Comparison of ENCODE assay signal across 11 cellular contexts in the genomic region with DNA sequence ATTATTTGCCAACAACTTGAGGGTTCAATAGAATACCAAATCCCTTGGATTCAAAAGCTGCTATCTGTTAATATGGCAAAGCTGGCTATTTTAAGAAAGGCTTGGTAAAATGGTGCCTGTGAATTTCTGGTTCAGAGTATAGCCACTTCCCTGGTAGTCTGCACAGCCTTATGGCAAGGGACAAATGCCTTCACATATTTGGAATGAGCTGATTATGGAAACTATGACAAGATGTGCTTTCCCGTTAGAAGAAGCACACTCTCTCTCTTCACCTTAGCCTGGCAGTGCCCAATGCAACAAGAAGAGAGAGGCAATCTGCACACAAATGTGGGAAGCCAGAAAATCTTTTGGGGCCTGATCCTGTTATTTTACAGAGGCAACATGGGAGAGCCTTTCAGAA. TPM values are rescaled to one million over a fixed set of nuclear protein-coding genes. Genes with fewer than 3 reads are reported as not detected.
DNase-seq lines count a peak whose midpoint lies in the region; ATAC-seq and TF ChIP-seq lines count a peak whose summit lies in the region.
"Had no signal": no experiment of that assay in that cellular context is flagged by ENCODE, and none has a peak within 500 bp of the region (broad histone marks: within the 10 kb centered on the region; RNA-seq: fewer than 3 reads in every experiment).

No MANE protein-coding gene starts in this region.

- no peak for ATAC-seq in GM21529 (IDR thresholded peaks at IDR 0.05; ENCODE audit: unreplicated experiment)
- no peak for ATAC-seq in HG03342 (IDR thresholded peaks at IDR 0.05; ENCODE audit: unreplicated experiment)

- H3K27ac Mint-ChIP-seq in HFFc6: peak overlapping the region; percentile 28
- H3K27ac Mint-ChIP-seq in activated T-helper 1 cell treated with anti-CD3 and anti-CD28 coated beads, Interleukin-12 subunit alpha, Interleukin-12 subunit beta, Interleukin-2, Interleukin-4 antibody, amounts not matched to agents 30 ng/mL and 10 ng/mL and 1 ng/mL, durations not matched to agents 14 hours and 24 hours and 36 hours: no peak overlapping the region
- H3K27ac Mint-ChIP-seq: activated naive CD4-positive, alpha-beta T cell treated with anti-CD3 and anti-CD28 coated beads for 36 hours; progenitor cell of endocrine pancreas had no signal

- peak overlapping the region; percentile 0 for H3K4me2 ChIP-seq in hepatocyte

- 55% methylated on average over 1 of the region's 1 CpG for WGBS in hepatocyte (ENCODE audit: low lambda C conversion rate, missing lambda C conversion rate)

- no peaks in the 10 kb centered on the region for H3K9me2 ChIP-seq in hepatocyte (replicated peaks; ENCODE audit: insufficient read depth)

- DNase-seq in HFFc6 (no peak), cerebellar cortex (ENCODE audit: low spot score) (peak; percentile 42), hepatocyte (ENCODE audit: low spot score) (no peak), germinal center (ENCODE audit: low spot score) (no peak)
- DNase-seq in activated T-helper 1 cell treated with anti-CD3 and anti-CD28 coated beads, Interleukin-12 subunit alpha, Interleukin-12 subunit beta, Interleukin-2, Interleukin-4 antibody, amounts not matched to agents 30 ng/mL and 10 ng/mL and 1 ng/mL, durations not matched to agents 14 hours and 24 hours and 36 hours (ENCODE audit: low spot score): no peak

- H3K27ac ChIP-seq in hepatocyte (peak overlapping the region; percentile 70), stomach smooth muscle (ENCODE audit: low read length) (peak overlapping the region; percentile 72)
- H3K27ac ChIP-seq: C4-2B had no signal

- H3K27me3 Mint-ChIP-seq in HFFc6 (ENCODE audit: insufficient read depth): peaks cover 2% of the 10 kb centered on the region
- H3K27me3 Mint-ChIP-seq in activated T-helper 1 cell treated with anti-CD3 and anti-CD28 coated beads, Interleukin-12 subunit alpha, Interleukin-12 subunit beta, Interleukin-2, Interleukin-4 antibody, amounts not matched to agents 30 ng/mL and 10 ng/mL and 1 ng/mL, durations not matched to agents 14 hours and 24 hours and 36 hours (ENCODE audit: insufficient read depth): peaks cover 14% of the 10 kb centered on the region
- H3K27me3 Mint-ChIP-seq: progenitor cell of endocrine pancreas had no signal

- no peaks in the 10 kb centered on the region for H3K79me2 ChIP-seq in hepatocyte

- no peak overlapping the region for H2AFZ ChIP-seq in hepatocyte

- H3K36me3 Mint-ChIP-seq in HFFc6 (ENCODE audit: low read depth): no peaks in the 10 kb centered on the region
- H3K36me3 Mint-ChIP-seq in activated T-helper 1 cell treated with anti-CD3 and anti-CD28 coated beads, Interleukin-12 subunit alpha, Interleukin-12 subunit beta, Interleukin-2, Interleukin-4 antibody, amounts not matched to agents 30 ng/mL and 10 ng/mL and 1 ng/mL, durations not matched to agents 14 hours and 24 hours and 36 hours (ENCODE audit: low read depth): no peaks in the 10 kb centered on the region

- H3K4me1 Mint-ChIP-seq in HFFc6 (ENCODE audit: low read depth): peaks cover 45% of the 10 kb centered on the region
- H3K4me1 Mint-ChIP-seq in activated T-helper 1 cell treated with anti-CD3 and anti-CD28 coated beads, Interleukin-12 subunit alpha, Interleukin-12 subunit beta, Interleukin-2, Interleukin-4 antibody, amounts not matched to agents 30 ng/mL and 10 ng/mL and 1 ng/mL, durations not matched to agents 14 hours and 24 hours and 36 hours (ENCODE audit: low read depth): no peaks in the 10 kb centered on the region

- no peaks in the 10 kb centered on the region for H3K9me3 ChIP-seq in hepatocyte (ENCODE audit: low read depth)
- no peaks in the 10 kb centered on the region for H3K9me3 ChIP-seq in stomach smooth muscle (ENCODE audit: control insufficient read depth in 2 of 2, low read length in 2 of 2)

- H3K27me3 ChIP-seq in hepatocyte: no peaks in the 10 kb centered on the region
- H3K27me3 ChIP-seq in stomach smooth muscle (ENCODE audit: control insufficient read depth in 1 of 2, insufficient read depth in 2 of 2, low read length in 2 of 2): no peaks in the 10 kb centered on the region

- no peak overlapping the region for H3K4me3 ChIP-seq in hepatocyte
- H3K4me3 ChIP-seq in stomach smooth muscle (ENCODE audit: low read length in 2 of 2): peak overlapping the region in 1 of 2 donors; percentile 9

- H3K36me3 ChIP-seq in hepatocyte (replicated peaks; ENCODE audit: insufficient read depth, low read depth) (no peaks in the 10 kb centered on the region), stomach smooth muscle (ENCODE audit: control insufficient read depth in 2 of 2, insufficient read depth in 2 of 2, low read length in 2 of 2) (no peaks in the 10 kb centered on the region)

- no peaks in the 10 kb centered on the region for H3K9me3 Mint-ChIP-seq in HFFc6
- H3K9me3 Mint-ChIP-seq in activated T-helper 1 cell treated with anti-CD3 and anti-CD28 coated beads, Interleukin-12 subunit alpha, Interleukin-12 subunit beta, Interleukin-2, Interleukin-4 antibody, amounts not matched to agents 30 ng/mL and 10 ng/mL and 1 ng/mL, durations not matched to agents 14 hours and 24 hours and 36 hours: no peaks in the 10 kb centered on the region
- H3K9me3 Mint-ChIP-seq: activated naive CD4-positive, alpha-beta T cell treated with anti-CD3 and anti-CD28 coated beads for 36 hours had no signal

- H3K9ac ChIP-seq in stomach smooth muscle (ENCODE audit: low read length in 2 of 2): peak overlapping the region in 1 of 2 donors; percentile 16

- no peaks in the 10 kb centered on the region for H4K20me1 ChIP-seq in hepatocyte (ENCODE audit: insufficient read depth, poor library complexity, severe bottlenecking)

- TF ChIP-seq CTCF in HFFc6 (IDR thresholded peaks at IDR 0.05) (no peak), hepatocyte (IDR thresholded peaks at IDR 0.05; ENCODE audit: poor library complexity) (no peak)

- intact Hi-C loops in activated T-helper 1 cell treated with anti-CD3 and anti-CD28 coated beads, Interleukin-12 subunit alpha, Interleukin-12 subunit beta, Interleukin-2, Interleukin-4 antibody, amounts not matched to agents 30 ng/mL and 10 ng/mL and 1 ng/mL, durations not matched to agents 14 hours and 24 hours and 36 hours (cut with micrococcal nuclease): loop anchor here (5.0 kb wide), 2 partner anchors 119 to 374 kb away; no protein-coding TSS in a partner anchor

- H3K4me1 ChIP-seq in hepatocyte (ENCODE audit: insufficient read depth) (peaks cover 14% of the 10 kb centered on the region), stomach smooth muscle (ENCODE audit: control insufficient read depth, insufficient read depth, low read length) (peaks cover 15% of the 10 kb centered on the region)

- no peak overlapping the region for H3K4me3 Mint-ChIP-seq in HFFc6
- H3K4me3 Mint-ChIP-seq in activated T-helper 1 cell treated with anti-CD3 and anti-CD28 coated beads, Interleukin-12 subunit alpha, Interleukin-12 subunit beta, Interleukin-2, Interleukin-4 antibody, amounts not matched to agents 30 ng/mL and 10 ng/mL and 1 ng/mL, durations not matched to agents 14 hours and 24 hours and 36 hours: no peak overlapping the region
- H3K4me3 Mint-ChIP-seq: activated naive CD4-positive, alpha-beta T cell treated with anti-CD3 and anti-CD28 coated beads for 36 hours had no signal

RNA-seq across cellular contexts. Expression of a gene that starts 47.5 kb away (rescaled TPM):
- 100 to 1,000 TPM; 126 to 150 (median 134) TPM for total RNA-seq in HFFc6 (2021; fragmentation: NEBNext Ultra II Directional; extraction: Animal tissue kit (Norgen Biotek cat#: 25700))
- total RNA-seq in hepatocyte: 23.3 and 24.0 TPM in 2 replicates
- polyA plus RNA-seq in hepatocyte: 14.1 and 16.5 TPM in 2 replicates
- total RNA-seq in activated T-helper 1 cell treated with anti-CD3 and anti-CD28 coated beads, Interleukin-12 subunit alpha, Interleukin-12 subunit beta, Interleukin-2, Interleukin-4 antibody, amounts not matched to agents 30 ng/mL and 10 ng/mL and 1 ng/mL, durations not matched to agents 14 hours and 24 hours and 36 hours: 17.7 and 21.8 TPM in 2 replicates
